23 cellular contexts compared by ENCODE assay signal in the genomic region with DNA sequence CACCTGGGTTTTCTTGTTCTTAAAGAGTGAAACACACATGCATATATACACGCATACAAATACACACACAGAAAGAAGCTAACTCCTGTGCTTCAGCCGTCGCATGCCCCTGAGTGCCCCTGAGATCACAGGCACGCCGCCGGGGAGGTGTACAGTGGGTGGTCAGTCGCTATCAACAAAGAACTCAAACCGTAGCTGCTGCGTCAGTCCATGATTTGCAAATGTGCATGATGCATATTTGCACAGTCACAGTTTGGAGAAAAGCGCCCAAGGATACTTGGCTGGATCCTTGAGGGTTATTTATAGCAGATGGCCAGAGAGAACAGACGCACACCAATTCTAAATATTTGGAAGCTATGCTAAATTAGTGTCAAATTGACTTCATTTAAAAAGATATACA.
DNase-seq lines count a peak whose midpoint lies in the region; FAIRE-seq and TF ChIP-seq lines count a peak whose summit lies in the region.
"Had no signal": no experiment of that assay in that cellular context is flagged by ENCODE, and none has a peak within 500 bp of the region (broad histone marks: within the 10 kb centered on the region; RNA-seq: fewer than 3 reads in every experiment).

No MANE protein-coding gene starts in this region.

- H3K4me3 ChIP-seq in endodermal cell (ENCODE audit: low read length) (no peak overlapping the region), tibial nerve (no peak overlapping the region)
- H3K4me3 ChIP-seq: GM23338, SJSA1, tibial artery had no signal

- H3K27me3 Mint-ChIP-seq in endodermal cell (ENCODE audit: insufficient read depth): no peaks in the 10 kb centered on the region
- H3K27me3 Mint-ChIP-seq: activated naive CD8-positive, alpha-beta T cell treated with anti-CD3 and anti-CD28 coated beads, Interleukin-2, amount 10 ng/mL, durations not matched to agents 7 days and 5 days; CD4-positive, CD25-positive, alpha-beta regulatory T cell; stimulated activated memory B cell treated with anti-CD40 and anti-IgM and Interleukin-4, amounts not matched to agents 10 μg/mL and 1 μg/mL and 100 μg/mL, for 72 hours had no signal

- H3K36me3 ChIP-seq in endodermal cell (ENCODE audit: control insufficient read depth, insufficient read depth, low read length) (no peaks in the 10 kb centered on the region), tibial nerve (no peaks in the 10 kb centered on the region)
- H3K36me3 ChIP-seq: SJSA1, tibial artery had no signal

- peak overlapping the region; percentile 38 for H3K27ac Mint-ChIP-seq in endodermal cell
- H3K27ac Mint-ChIP-seq: activated naive CD8-positive, alpha-beta T cell treated with anti-CD3 and anti-CD28 coated beads, Interleukin-2, amount 10 ng/mL, durations not matched to agents 7 days and 5 days; activated T-cell treated with anti-CD3 and anti-CD28 coated beads, Interleukin-2, amount 50 U/mL, for 72 hours; CD4-positive, CD25-positive, alpha-beta regulatory T cell; GM23338; natural killer cell treated with Interleukin-12 subunit alpha and Interleukin-12 subunit beta and Interleukin-15 and Interleukin-18, amount 100 ng/mL, for 72 hours; stimulated activated memory B cell treated with anti-CD40 and anti-IgM and Interleukin-4, amounts not matched to agents 10 μg/mL and 1 μg/mL and 100 μg/mL, for 72 hours; T-helper 2 cell treated with Interferon-gamma antibody and Interleukin-4, amounts not matched to agents 5 μg/mL and 100 μg/mL, for 36 hours had no signal

- H3K27me3 ChIP-seq in endodermal cell (ENCODE audit: control insufficient read depth, insufficient read depth, low read length, poor library complexity, severe bottlenecking): no peaks in the 10 kb centered on the region
- H3K27me3 ChIP-seq in tibial nerve: no peaks in the 10 kb centered on the region
- H3K27me3 ChIP-seq: SJSA1, tibial artery had no signal

- H3K27ac ChIP-seq in endodermal cell (ENCODE audit: low read depth, low read length) (no peak overlapping the region), tibial nerve (no peak overlapping the region)
- H3K27ac ChIP-seq: SJSA1, tibial artery had no signal

- H3K36me3 Mint-ChIP-seq in endodermal cell (ENCODE audit: low read depth): peaks cover 31% of the 10 kb centered on the region
- H3K36me3 Mint-ChIP-seq: activated naive CD8-positive, alpha-beta T cell treated with anti-CD3 and anti-CD28 coated beads, Interleukin-2, amount 10 ng/mL, durations not matched to agents 7 days and 5 days; CD4-positive, CD25-positive, alpha-beta regulatory T cell; natural killer cell treated with Interleukin-12 subunit alpha and Interleukin-12 subunit beta and Interleukin-15 and Interleukin-18, amount 100 ng/mL, for 72 hours; stimulated activated memory B cell treated with anti-CD40 and anti-IgM and Interleukin-4, amounts not matched to agents 10 μg/mL and 1 μg/mL and 100 μg/mL, for 72 hours had no signal

- H3K9me3 ChIP-seq in endodermal cell (ENCODE audit: control insufficient read depth, low read length) (no peaks in the 10 kb centered on the region), tibial nerve (peaks cover 0 to 17% (median 0%) of the 10 kb centered on the region in 4 donors)
- H3K9me3 ChIP-seq: tibial artery had no signal

- TF ChIP-seq POLR2A in tibial nerve (IDR thresholded peaks at IDR 0.05): no peak

- DNase-seq in DMS79 (lab: John Stamatoyannopoulos, UW): peak; percentile 68
- peak; percentile 20 for DNase-seq in NCI-H774 (lab: John Stamatoyannopoulos, UW)
- DNase-seq in endodermal cell: no peak
- peak; percentile 13 for DNase-seq in non-pigmented ciliary epithelial cell (ENCODE audit: low read depth)
- no peak for DNase-seq in NCI-H1436 treated with DMSO at 0.1 percent for 48 hours (lab: John Stamatoyannopoulos, UW)
- no peak for DNase-seq in dermis blood vessel endothelial cell
- DNase-seq in tibial nerve (ENCODE audit: low spot score in 2 of 2): no peak
- DNase-seq in RCC 7860 (ENCODE audit: low spot score): no peak
- DNase-seq: activated naive CD8-positive, alpha-beta T cell treated with anti-CD3 and anti-CD28 coated beads, Interleukin-2, amount 10 ng/mL, durations not matched to agents 7 days and 5 days; activated T-cell treated with anti-CD3 and anti-CD28 coated beads, Interleukin-2, amount 50 U/mL, for 72 hours; CD4-positive, CD25-positive, alpha-beta regulatory T cell; mesenchymal stem cell; MM.1S; NCI-H187 treated with DMSO at 0.1 percent for 48 hours; NCI-H446 treated with DMSO at 0.1 percent for 48 hours; stimulated activated CD4-positive, alpha-beta T cell treated with anti-CD3 and anti-CD28 coated beads, Interleukin-12 subunit alpha, Interleukin-12 subunit beta, amount 100 ng/mL, for 4 hours; tibial artery had no signal

- 92 to 94% methylated on average over 7 to 10 of the region's 11 CpGs for WGBS in endodermal cell (ENCODE audit: insufficient coverage in 1 of 2, insufficient read length in 1 of 2), 2 experiments
- WGBS in tibial nerve, 2 donors: 13 to 24% methylated on average over 11 of the region's 11 CpGs

- H3K4me1 ChIP-seq in endodermal cell (ENCODE audit: control insufficient read depth, insufficient read depth, low read length) (no peaks in the 10 kb centered on the region), tibial nerve (no peaks in the 10 kb centered on the region)
- H3K4me1 ChIP-seq: SJSA1, tibial artery had no signal

- H3K4me1 Mint-ChIP-seq in endodermal cell: peaks cover 10% of the 10 kb centered on the region
- H3K4me1 Mint-ChIP-seq: activated naive CD8-positive, alpha-beta T cell treated with anti-CD3 and anti-CD28 coated beads, Interleukin-2, amount 10 ng/mL, durations not matched to agents 7 days and 5 days; CD4-positive, CD25-positive, alpha-beta regulatory T cell; GM23338; stimulated activated memory B cell treated with anti-CD40 and anti-IgM and Interleukin-4, amounts not matched to agents 10 μg/mL and 1 μg/mL and 100 μg/mL, for 72 hours had no signal

- FAIRE-seq in RCC 7860 (lab: Jason Lieb, UNC): no peak
- FAIRE-seq: keratinocyte had no signal

- peaks cover 4% of the 10 kb centered on the region for H3K9me3 Mint-ChIP-seq in endodermal cell
- H3K9me3 Mint-ChIP-seq: stimulated activated memory B cell treated with anti-CD40 and anti-IgM and Interleukin-4, amounts not matched to agents 10 μg/mL and 1 μg/mL and 100 μg/mL, for 72 hours had no signal

- H3K9ac ChIP-seq in endodermal cell (ENCODE audit: extremely low read depth, low read length, poor library complexity, severe bottlenecking): no peak overlapping the region

- TF ChIP-seq EP300 in tibial nerve (IDR thresholded peaks at IDR 0.05): no peak

- H3K4me3 Mint-ChIP-seq in endodermal cell: no peak overlapping the region
- H3K4me3 Mint-ChIP-seq: activated naive CD8-positive, alpha-beta T cell treated with anti-CD3 and anti-CD28 coated beads, Interleukin-2, amount 10 ng/mL, durations not matched to agents 7 days and 5 days; activated T-cell treated with anti-CD3 and anti-CD28 coated beads, Interleukin-2, amount 50 U/mL, for 72 hours; CD4-positive, CD25-positive, alpha-beta regulatory T cell; GM23338; natural killer cell treated with Interleukin-12 subunit alpha and Interleukin-12 subunit beta and Interleukin-15 and Interleukin-18, amount 100 ng/mL, for 72 hours; stimulated activated memory B cell treated with anti-CD40 and anti-IgM and Interleukin-4, amounts not matched to agents 10 μg/mL and 1 μg/mL and 100 μg/mL, for 72 hours; T-helper 2 cell treated with Interferon-gamma antibody and Interleukin-4, amounts not matched to agents 5 μg/mL and 100 μg/mL, for 36 hours had no signal

- TF ChIP-seq CTCF in endodermal cell (conservative IDR thresholded peaks at IDR 0.05): no peak
- no peak for TF ChIP-seq CTCF in tibial nerve (IDR thresholded peaks at IDR 0.05)

Comparison
In these comparisons a context has a peak if more than half of its experiments do, and no peak if none do; other contexts are left out.
1. DNase-seq: peak in DMS79 (single experiment), NCI-H774 (single experiment) and non-pigmented ciliary epithelial cell (single experiment); none in endodermal cell (single experiment), NCI-H1436 treated with DMSO at 0.1 percent for 48 hours (single experiment), dermis blood vessel endothelial cell (single experiment), tibial nerve (0 of 2) and RCC 7860 (single experiment).